ENCODE assay signal across 2 cellular contexts in the genomic region with DNA sequence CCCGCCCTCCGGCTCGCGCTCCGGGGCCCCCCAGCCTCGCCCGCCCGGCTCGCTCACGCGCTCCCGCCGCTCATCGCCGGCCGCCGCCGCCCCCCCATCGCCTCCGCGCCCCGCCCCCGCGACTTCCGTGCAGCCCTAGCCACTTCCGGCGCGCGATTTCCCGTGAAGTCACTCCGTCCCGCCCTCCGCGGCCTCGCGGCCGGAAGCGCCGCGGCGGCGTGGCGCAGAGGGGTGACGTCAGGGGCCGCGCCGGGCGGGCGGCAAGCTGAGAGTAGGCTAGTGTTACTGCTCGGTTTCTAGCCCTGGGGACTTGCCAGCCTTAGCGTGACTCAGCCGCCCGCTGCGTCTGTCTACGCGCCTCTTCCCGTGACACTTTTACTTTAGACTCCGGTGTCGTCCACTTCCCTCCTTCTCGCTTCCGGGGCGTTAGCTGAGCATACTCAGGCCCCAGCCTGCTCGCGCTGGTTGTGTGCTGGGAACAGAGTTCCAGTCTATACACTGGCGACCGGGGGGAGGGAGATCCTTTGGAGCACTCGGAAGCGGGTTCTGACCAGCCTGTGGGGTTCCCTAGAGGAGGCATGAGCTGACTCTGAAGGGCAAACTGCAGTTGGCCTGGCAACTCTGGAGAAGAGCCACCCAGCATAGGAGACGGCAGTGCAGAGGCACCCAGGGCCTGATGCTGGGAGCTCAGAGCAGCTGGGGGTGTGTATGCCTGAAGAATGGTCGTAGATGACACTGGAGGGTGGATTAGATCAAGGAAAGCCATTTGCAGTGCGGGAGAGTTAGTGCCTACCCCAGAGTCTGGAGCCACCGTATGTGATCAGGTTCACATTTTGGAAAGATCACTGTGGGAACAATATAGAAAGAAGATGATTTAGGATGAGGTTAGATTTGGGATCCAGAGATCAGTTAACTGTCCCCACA.
TF ChIP-seq lines count a peak whose summit lies in the region.

A gene (minus strand): TSS at position 137 of the 924 bp plus-strand sequence. CDS start 182 bp downstream, outside the sequence.

TF ChIP-seq in HCT116, 20 proteins besides CTCF, POLR2A, EP300 and RAD21 (continued from another document):
- TF ChIP-seq, protein P1, sequence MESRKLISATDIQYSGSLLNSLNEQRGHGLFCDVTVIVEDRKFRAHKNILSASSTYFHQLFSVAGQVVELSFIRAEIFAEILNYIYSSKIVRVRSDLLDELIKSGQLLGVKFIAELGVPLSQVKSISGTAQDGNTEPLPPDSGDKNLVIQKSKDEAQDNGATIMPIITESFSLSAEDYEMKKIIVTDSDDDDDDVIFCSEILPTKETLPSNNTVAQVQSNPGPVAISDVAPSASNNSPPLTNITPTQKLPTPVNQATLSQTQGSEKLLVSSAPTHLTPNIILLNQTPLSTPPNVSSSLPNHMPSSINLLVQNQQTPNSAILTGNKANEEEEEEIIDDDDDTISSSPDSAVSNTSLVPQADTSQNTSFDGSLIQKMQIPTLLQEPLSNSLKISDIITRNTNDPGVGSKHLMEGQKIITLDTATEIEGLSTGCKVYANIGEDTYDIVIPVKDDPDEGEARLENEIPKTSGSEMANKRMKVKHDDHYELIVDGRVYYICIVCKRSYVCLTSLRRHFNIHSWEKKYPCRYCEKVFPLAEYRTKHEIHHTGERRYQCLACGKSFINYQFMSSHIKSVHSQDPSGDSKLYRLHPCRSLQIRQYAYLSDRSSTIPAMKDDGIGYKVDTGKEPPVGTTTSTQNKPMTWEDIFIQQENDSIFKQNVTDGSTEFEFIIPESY (IDR thresholded peaks at IDR 0.05; ENCODE audit: extremely low read depth, insufficient replicate concordance, low read length) = no peak
- TF ChIP-seq, protein P2, sequence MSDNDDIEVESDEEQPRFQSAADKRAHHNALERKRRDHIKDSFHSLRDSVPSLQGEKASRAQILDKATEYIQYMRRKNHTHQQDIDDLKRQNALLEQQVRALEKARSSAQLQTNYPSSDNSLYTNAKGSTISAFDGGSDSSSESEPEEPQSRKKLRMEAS (IDR thresholded peaks at IDR 0.05) = peak; percentile 93
- TF ChIP-seq SP1 (IDR thresholded peaks at IDR 0.05; ENCODE audit: low read depth) (peak; percentile 75; the same call in 1 of the 2 replicates), YY1 (IDR thresholded peaks at IDR 0.05; ENCODE audit: extremely low read depth, insufficient replicate concordance, low read depth, low read length) (peak; percentile 67), SRF (IDR thresholded peaks at IDR 0.05; ENCODE audit: low read depth) (peak; percentile 97), EGR1 (IDR thresholded peaks at IDR 0.05; ENCODE audit: low read depth) (peak; percentile 77), SIN3A (IDR thresholded peaks at IDR 0.05; ENCODE audit: low read depth) (no peak), CBX3 (IDR thresholded peaks at IDR 0.05; ENCODE audit: low read depth) (peak; percentile 68; the same call in 1 of the 2 replicates), ZFX (IDR thresholded peaks at IDR 0.05) (peak; percentile 86), EZH2 (IDR thresholded peaks at IDR 0.05) (no peak), ZNF274 (IDR thresholded peaks at IDR 0.05; ENCODE audit: low read depth, low read length) (no peak), POLR2AphosphoS5 (IDR thresholded peaks at IDR 0.05; ENCODE audit: low read depth, low read length) (peak; percentile 80), ELF1 (IDR thresholded peaks at IDR 0.05; ENCODE audit: borderline replicate concordance, low read depth) (peak; percentile 65), EZH2phosphoT487 (IDR thresholded peaks at IDR 0.05; ENCODE audit: borderline replicate concordance) (no peak), FOSL1 (IDR thresholded peaks at IDR 0.05; ENCODE audit: low read depth) (no peak), TCF7L2 (IDR thresholded peaks at IDR 0.05; ENCODE audit: borderline replicate concordance, extremely low read depth, insufficient read depth, insufficient read length) (peak; percentile 46), JUND (IDR thresholded peaks at IDR 0.05) (no peak; the same call in 1 of the 2 replicates)
- TF ChIP-seq, protein P3, sequence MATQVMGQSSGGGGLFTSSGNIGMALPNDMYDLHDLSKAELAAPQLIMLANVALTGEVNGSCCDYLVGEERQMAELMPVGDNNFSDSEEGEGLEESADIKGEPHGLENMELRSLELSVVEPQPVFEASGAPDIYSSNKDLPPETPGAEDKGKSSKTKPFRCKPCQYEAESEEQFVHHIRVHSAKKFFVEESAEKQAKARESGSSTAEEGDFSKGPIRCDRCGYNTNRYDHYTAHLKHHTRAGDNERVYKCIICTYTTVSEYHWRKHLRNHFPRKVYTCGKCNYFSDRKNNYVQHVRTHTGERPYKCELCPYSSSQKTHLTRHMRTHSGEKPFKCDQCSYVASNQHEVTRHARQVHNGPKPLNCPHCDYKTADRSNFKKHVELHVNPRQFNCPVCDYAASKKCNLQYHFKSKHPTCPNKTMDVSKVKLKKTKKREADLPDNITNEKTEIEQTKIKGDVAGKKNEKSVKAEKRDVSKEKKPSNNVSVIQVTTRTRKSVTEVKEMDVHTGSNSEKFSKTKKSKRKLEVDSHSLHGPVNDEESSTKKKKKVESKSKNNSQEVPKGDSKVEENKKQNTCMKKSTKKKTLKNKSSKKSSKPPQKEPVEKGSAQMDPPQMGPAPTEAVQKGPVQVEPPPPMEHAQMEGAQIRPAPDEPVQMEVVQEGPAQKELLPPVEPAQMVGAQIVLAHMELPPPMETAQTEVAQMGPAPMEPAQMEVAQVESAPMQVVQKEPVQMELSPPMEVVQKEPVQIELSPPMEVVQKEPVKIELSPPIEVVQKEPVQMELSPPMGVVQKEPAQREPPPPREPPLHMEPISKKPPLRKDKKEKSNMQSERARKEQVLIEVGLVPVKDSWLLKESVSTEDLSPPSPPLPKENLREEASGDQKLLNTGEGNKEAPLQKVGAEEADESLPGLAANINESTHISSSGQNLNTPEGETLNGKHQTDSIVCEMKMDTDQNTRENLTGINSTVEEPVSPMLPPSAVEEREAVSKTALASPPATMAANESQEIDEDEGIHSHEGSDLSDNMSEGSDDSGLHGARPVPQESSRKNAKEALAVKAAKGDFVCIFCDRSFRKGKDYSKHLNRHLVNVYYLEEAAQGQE (IDR thresholded peaks at IDR 0.05; ENCODE audit: low read depth) = no peak
TF ChIP-seq in HCT116: peak in this region for 10.

TF ChIP-seq in neural cell, 6 proteins besides CTCF, POLR2A, EP300 and RAD21 (continued from another document):
- TF ChIP-seq, protein P3 (IDR thresholded peaks at IDR 0.05; ENCODE audit: borderline replicate concordance) = peak; percentile 55
- TF ChIP-seq MXI1 (conservative IDR thresholded peaks at IDR 0.05; ENCODE audit: poor library complexity, severe bottlenecking) = peak; percentile 80
TF ChIP-seq in neural cell: peak in this region for 4.
